ENCODE assay signal across 8 cellular contexts in genomic region chr4:78775278-78776030, GRCh38. TPM values are rescaled to one million over a fixed set of nuclear protein-coding genes. Genes with fewer than 3 reads are reported as not detected.
DNase-seq lines count a peak whose midpoint lies in the region; ATAC-seq and TF ChIP-seq lines count a peak whose summit lies in the region.

No MANE protein-coding gene starts in this region.

- peak overlapping the region; percentile 59 for H3K4me3 ChIP-seq in BJ (ENCODE audit: low read depth, low read length)
- H3K4me3 ChIP-seq in ectodermal cell (ENCODE audit: insufficient read depth, low read depth, low read length) = peak overlapping the region; percentile 74
- peak overlapping the region; percentile 73 for H3K4me3 ChIP-seq in lung

- H3K36me3 ChIP-seq in BJ (ENCODE audit: control insufficient read depth, insufficient read depth, low read length) = no peaks in the 10 kb centered on the region
- no peaks in the 10 kb centered on the region for H3K36me3 ChIP-seq in ectodermal cell (ENCODE audit: control insufficient read depth, insufficient read depth, low read length)
- H3K36me3 ChIP-seq in lung (ENCODE audit: control insufficient read depth in 2 of 2, insufficient read depth in 2 of 2, low read length in 2 of 2) = no peaks in the 10 kb centered on the region

- no peaks in the 10 kb centered on the region for H3K36me3 Mint-ChIP-seq in activated CD8-positive, alpha-beta T cell treated with anti-CD3 and anti-CD28 coated beads, Interleukin-2, amount 10 ng/mL, durations not matched to agents 7 days and 5 days (ENCODE audit: low read depth)

- H3K27me3 Mint-ChIP-seq in activated CD8-positive, alpha-beta T cell treated with anti-CD3 and anti-CD28 coated beads, Interleukin-2, amount 10 ng/mL, durations not matched to agents 7 days and 5 days (ENCODE audit: low read depth) = no peaks in the 10 kb centered on the region

- H3K4me3 Mint-ChIP-seq in activated CD8-positive, alpha-beta T cell treated with anti-CD3 and anti-CD28 coated beads, Interleukin-2, amount 10 ng/mL, durations not matched to agents 7 days and 5 days = peak overlapping the region; percentile 87

- peak overlapping the region; percentile 97 for H3K27ac ChIP-seq in ectodermal cell (ENCODE audit: insufficient read depth, low read depth, low read length, poor library complexity, severe bottlenecking)
- H3K27ac ChIP-seq in lung (ENCODE audit: low read depth in 1 of 2, low read length in 1 of 2) = peak overlapping the region; percentile 96 to 98

- no peaks in the 10 kb centered on the region for H3K9me3 Mint-ChIP-seq in activated CD8-positive, alpha-beta T cell treated with anti-CD3 and anti-CD28 coated beads, Interleukin-2, amount 10 ng/mL, durations not matched to agents 7 days and 5 days (ENCODE audit: insufficient read depth)

- POLR2A ChIA-PET in BJ (lab: Charles Lee) = interaction anchor here (0.7 kb wide), 1 partner anchor 121 kb away, joined by 16 read pairs; no protein-coding TSS in a partner anchor
- POLR2A ChIA-PET in activated CD8-positive, alpha-beta T cell treated with anti-CD3 and anti-CD28 coated beads, Interleukin-2, amount 10 ng/mL, durations not matched to agents 7 days and 5 days (lab: Charles Lee) = interaction anchor here (0.8 to 1.7 kb wide), 4 partner anchors 27 to 159 kb away, joined by 3 to 4 read pairs (median 3); no protein-coding TSS in a partner anchor

- H3K4me1 ChIP-seq in ectodermal cell (ENCODE audit: control insufficient read depth, insufficient read depth, low read length) = peaks cover 10% of the 10 kb centered on the region
- H3K4me1 ChIP-seq in lung (ENCODE audit: control insufficient read depth in 2 of 2, insufficient read depth in 2 of 2, low read length in 2 of 2) = peaks cover 0 to 6% of the 10 kb centered on the region in 2 donors

- ATAC-seq in GM19023 (IDR thresholded peaks at IDR 0.05; ENCODE audit: unreplicated experiment) = peak; percentile 62
- ATAC-seq in HG03280 (IDR thresholded peaks at IDR 0.05; ENCODE audit: unreplicated experiment) = peak; percentile 59
- peak; percentile 64 for ATAC-seq in activated CD8-positive, alpha-beta T cell treated with anti-CD3 and anti-CD28 coated beads, Interleukin-2, amount 10 ng/mL, durations not matched to agents 7 days and 5 days
- peak; percentile 84 for ATAC-seq in lung (ENCODE audit: insufficient read depth, low FRiP score)

- peaks cover 25% of the 10 kb centered on the region for H3K4me1 Mint-ChIP-seq in activated CD8-positive, alpha-beta T cell treated with anti-CD3 and anti-CD28 coated beads, Interleukin-2, amount 10 ng/mL, durations not matched to agents 7 days and 5 days (ENCODE audit: low read depth)

- CTCF ChIA-PET in BJ (lab: Yijun Ruan, JAX) = interaction anchor here (1.7 kb wide), 1 partner anchor 124 kb away, joined by 6 read pairs; no protein-coding TSS in a partner anchor
- CTCF ChIA-PET in activated CD8-positive, alpha-beta T cell treated with anti-CD3 and anti-CD28 coated beads, Interleukin-2, amount 10 ng/mL, durations not matched to agents 7 days and 5 days (lab: Charles Lee) = interaction anchor here (0.7 to 1.8 kb wide), 2 partner anchors 88 to 157 kb away, joined by 3 to 8 read pairs; no protein-coding TSS in a partner anchor

- no peak for TF ChIP-seq CTCF in BJ (IDR thresholded peaks at IDR 0.05; ENCODE audit: insufficient read depth, low read depth, low read length)
- TF ChIP-seq CTCF in lung (IDR thresholded peaks at IDR 0.05; ENCODE audit: control extremely low read depth, extremely low read depth) = no peak

- no peak for DNase-seq in BJ (ENCODE audit: low read depth)
- peak; percentile 39 for DNase-seq in NCI-H748 treated with DMSO at 0.1 percent for 48 hours (lab: John Stamatoyannopoulos, UW)
- DNase-seq in activated CD8-positive, alpha-beta T cell treated with anti-CD3 and anti-CD28 coated beads, Interleukin-2, amount 10 ng/mL, durations not matched to agents 7 days and 5 days = peak; percentile 89
- DNase-seq in lung (ENCODE audit: low spot score) = peak; percentile 89
- DNase-seq in stimulated activated CD4-positive, alpha-beta T cell treated with anti-CD3 and anti-CD28 coated beads, TNF-alpha, amount 100 ng/mL, for 24 hours (ENCODE audit: low read depth in 3 of 3) = peak; percentile 69 to 83 (median 81)

- no peaks in the 10 kb centered on the region for H3K9me3 ChIP-seq in ectodermal cell (ENCODE audit: control insufficient read depth, low read length)
- H3K9me3 ChIP-seq in lung (ENCODE audit: control insufficient read depth in 2 of 2, insufficient read depth in 1 of 2, low read length in 1 of 2) = no peaks in the 10 kb centered on the region

- 2% methylated on average over 50 to 51 of the region's 51 CpGs for WGBS in ectodermal cell, 2 experiments
- WGBS in lung, 2 donors = 0% methylated on average over 42 to 51 of the region's 51 CpGs

- H3K27me3 ChIP-seq in BJ (ENCODE audit: control insufficient read depth, insufficient read depth, low read length) (no peaks in the 10 kb centered on the region), ectodermal cell (ENCODE audit: control insufficient read depth, insufficient read depth, low read length, poor library complexity, severe bottlenecking) (no peaks in the 10 kb centered on the region), lung (ENCODE audit: control insufficient read depth, insufficient read depth) (no peaks in the 10 kb centered on the region)

- H3K27ac Mint-ChIP-seq in activated CD8-positive, alpha-beta T cell treated with anti-CD3 and anti-CD28 coated beads, Interleukin-2, amount 10 ng/mL, durations not matched to agents 7 days and 5 days = peak overlapping the region; percentile 97

RNA-seq across cellular contexts. Expression of gene BMP2K, which starts 0.7 kb away (rescaled TPM):
- polyA plus RNA-seq in BJ (2011; rRNA removed) (19.3 and 37.2 TPM in 2 replicates), lung (10 to 100 TPM in 1 of 2 donors, 1 to 10 TPM in 1; 10.0 to 16.7 TPM)
- polyA minus RNA-seq in BJ (2011; rRNA and poly(A)+ RNA removed) = 36.9 and 38.7 TPM in 2 replicates
- 10 to 100 TPM; 27.2 to 28.8 TPM for total RNA-seq in activated CD8-positive, alpha-beta T cell treated with anti-CD3 and anti-CD28 coated beads, Interleukin-2, amount 10 ng/mL, durations not matched to agents 7 days and 5 days
- 26.9 TPM for polyA plus RNA-seq in ectodermal cell (2013, experiment 1 of 4)
- 40.2 TPM for polyA plus RNA-seq in ectodermal cell (2013, experiment 2 of 4)
- 23.5 TPM for polyA plus RNA-seq in ectodermal cell (2013, experiment 3 of 4)
- polyA plus RNA-seq in ectodermal cell (2013, experiment 4 of 4) = 27.3 TPM
- 10 to 100 TPM; 35.2 to 89.7 TPM for total RNA-seq in lung
